In genomic region chr6:16472349-16473069, GRCh38 we compare ENCODE assay signal across 12 cellular contexts.
DNase-seq lines count a peak whose midpoint lies in the region; ATAC-seq and TF ChIP-seq lines count a peak whose summit lies in the region.
"Had no signal": no experiment of that assay in that cellular context is flagged by ENCODE, and none has a peak within 500 bp of the region (broad histone marks: within the 10 kb centered on the region; RNA-seq: fewer than 3 reads in every experiment).

No MANE protein-coding gene starts in this region.

- H3K4me1 ChIP-seq in DOHH2 (ENCODE audit: control insufficient read depth, low read length) = peaks cover 97% of the 10 kb centered on the region
- peaks cover 25 to 48% of the 10 kb centered on the region in 2 donors for H3K4me1 ChIP-seq in naive thymus-derived CD4-positive, alpha-beta T cell (ENCODE audit: control insufficient read depth in 2 of 2, insufficient read depth in 2 of 2, low read length in 2 of 2)

- no peaks in the 10 kb centered on the region for H3K9me3 Mint-ChIP-seq in naive thymus-derived CD8-positive, alpha-beta T cell
- peaks cover 0 to 9% (median 0%) of the 10 kb centered on the region in 11 donors for H3K9me3 Mint-ChIP-seq in naive thymus-derived CD4-positive, alpha-beta T cell

- no peaks in the 10 kb centered on the region for H3K27me3 Mint-ChIP-seq in naive thymus-derived CD8-positive, alpha-beta T cell
- no peaks in the 10 kb centered on the region for H3K27me3 Mint-ChIP-seq in naive thymus-derived CD4-positive, alpha-beta T cell

- no peak overlapping the region for H3K4me3 Mint-ChIP-seq in naive thymus-derived CD8-positive, alpha-beta T cell
- H3K4me3 Mint-ChIP-seq in naive thymus-derived CD4-positive, alpha-beta T cell = no peak overlapping the region

- H3K4me3 ChIP-seq in DOHH2 (ENCODE audit: low read length) (peak overlapping the region; percentile 56), brain microvascular endothelial cell (ENCODE audit: low read depth, low read length) (no peak overlapping the region)
- no peak overlapping the region for H3K4me3 ChIP-seq in naive thymus-derived CD4-positive, alpha-beta T cell (ENCODE audit: low read length)
- H3K4me3 ChIP-seq: psoas muscle had no signal

- H3K27ac ChIP-seq in DOHH2 (ENCODE audit: low read depth, low read length) (peak overlapping the region; percentile 95), brain microvascular endothelial cell (peak overlapping the region; percentile 55)
- no peak overlapping the region for H3K27ac ChIP-seq in naive thymus-derived CD4-positive, alpha-beta T cell (ENCODE audit: low read depth, low read length)
- H3K27ac ChIP-seq: psoas muscle had no signal

- intact Hi-C loops in naive thymus-derived CD4-positive, alpha-beta T cell (cut with micrococcal nuclease) = loop anchor here (2.0 to 5.0 kb wide), 2 partner anchors 40 to 62 kb away; no protein-coding TSS in a partner anchor

- POLR2A ChIA-PET in naive thymus-derived CD8-positive, alpha-beta T cell (lab: Charles Lee) = interaction anchor here (0.5 kb wide), 1 partner anchor 18 kb away, joined by 3 read pairs; no protein-coding TSS in a partner anchor
- POLR2A ChIA-PET in naive thymus-derived CD4-positive, alpha-beta T cell (lab: Charles Lee) = interaction anchor here (1.0 kb wide), 1 partner anchor 9 kb away, joined by 3 read pairs; no protein-coding TSS in a partner anchor

- DNase-seq in brain microvascular endothelial cell (peak; percentile 46), NCI-H446 treated with DMSO at 0.1 percent for 48 hours (lab: John Stamatoyannopoulos, UW) (no peak)
- DNase-seq in naive thymus-derived CD8-positive, alpha-beta T cell = no peak
- DNase-seq in naive thymus-derived CD4-positive, alpha-beta T cell = no peak
- DNase-seq: activated CD8-positive, alpha-beta memory T cell treated with anti-CD3 and anti-CD28 coated beads for 24 hours; kidney; NCI-H1092 treated with DMSO at 0.1 percent for 48 hours; psoas muscle had no signal

- CTCF ChIA-PET in naive thymus-derived CD4-positive, alpha-beta T cell (lab: Charles Lee) = interaction anchor here (1.4 kb wide), 1 partner anchor 141 kb away, joined by 3 read pairs; no protein-coding TSS in a partner anchor

- peaks cover 25 to 54% (median 42%) of the 10 kb centered on the region in 4 donors for H3K4me1 Mint-ChIP-seq in naive thymus-derived CD8-positive, alpha-beta T cell
- peaks cover 23 to 72% (median 38%) of the 10 kb centered on the region in 7 donors for H3K4me1 Mint-ChIP-seq in naive thymus-derived CD4-positive, alpha-beta T cell

- ATAC-seq in HG02798 (IDR thresholded peaks at IDR 0.05; ENCODE audit: poor library complexity, unreplicated experiment) (peak; percentile 4), GM18870 (IDR thresholded peaks at IDR 0.05; ENCODE audit: unreplicated experiment) (no peak), HG03439 (IDR thresholded peaks at IDR 0.05; ENCODE audit: unreplicated experiment) (no peak)
- no peak for ATAC-seq in naive thymus-derived CD8-positive, alpha-beta T cell
- ATAC-seq in naive thymus-derived CD4-positive, alpha-beta T cell = no peak
- ATAC-seq: psoas muscle had no signal

- TF ChIP-seq CTCF in DOHH2 (IDR thresholded peaks at IDR 0.05; ENCODE audit: low read depth, low read length, poor library complexity, severe bottlenecking) = peak; percentile 14
- TF ChIP-seq CTCF in brain microvascular endothelial cell (IDR thresholded peaks at IDR 0.05; ENCODE audit: low read depth, low read length, missing control alignments) = no peak

- peaks cover 26% of the 10 kb centered on the region for H3F3A ChIP-seq in DOHH2 (ENCODE audit: control insufficient read depth, insufficient read depth)

- no peaks in the 10 kb centered on the region for H3K9me2 ChIP-seq in DOHH2 (replicated peaks; ENCODE audit: control insufficient read depth, low read length)

- peaks cover 13% of the 10 kb centered on the region for H3K79me2 ChIP-seq in DOHH2 (ENCODE audit: control insufficient read depth, low read length)

- in situ Hi-C loops in brain microvascular endothelial cell (cut with HindIII; ENCODE audit: low pct_ligation_motif_present, low sequenced_read_pairs) = no loop called here

- no peaks in the 10 kb centered on the region for H4K20me1 ChIP-seq in DOHH2 (ENCODE audit: control insufficient read depth, insufficient read depth, low read depth, low read length)

- H3K27me3 ChIP-seq in DOHH2 (ENCODE audit: control insufficient read depth, low read length) (no peaks in the 10 kb centered on the region), brain microvascular endothelial cell (replicated peaks) (no peaks in the 10 kb centered on the region)
- no peaks in the 10 kb centered on the region for H3K27me3 ChIP-seq in naive thymus-derived CD4-positive, alpha-beta T cell (ENCODE audit: control insufficient read depth in 2 of 2, insufficient read depth in 2 of 2, low read length in 2 of 2)

- peaks cover 16% of the 10 kb centered on the region for H3K36me3 ChIP-seq in DOHH2 (ENCODE audit: control insufficient read depth, low read length)
- H3K36me3 ChIP-seq in brain microvascular endothelial cell (replicated peaks) = no peaks in the 10 kb centered on the region
- no peaks in the 10 kb centered on the region for H3K36me3 ChIP-seq in naive thymus-derived CD4-positive, alpha-beta T cell (ENCODE audit: control insufficient read depth in 2 of 3, insufficient read depth in 3 of 3, low read length in 3 of 3)

- peaks cover 0 to 2% (median 0%) of the 10 kb centered on the region in 3 donors for H3K36me3 Mint-ChIP-seq in naive thymus-derived CD8-positive, alpha-beta T cell
- peaks cover 0 to 42% (median 0%) of the 10 kb centered on the region in 5 donors for H3K36me3 Mint-ChIP-seq in naive thymus-derived CD4-positive, alpha-beta T cell

- H3K4me2 ChIP-seq in DOHH2 (ENCODE audit: low read length) = peak overlapping the region; percentile 61

- peaks cover 6% of the 10 kb centered on the region; the same call in 1 of the 2 replicates for H3K9me3 ChIP-seq in DOHH2 (ENCODE audit: control insufficient read depth, insufficient read depth, low read length)
- H3K9me3 ChIP-seq in naive thymus-derived CD4-positive, alpha-beta T cell (ENCODE audit: control insufficient read depth in 2 of 3, low read length in 3 of 3) = no peaks in the 10 kb centered on the region
- H3K9me3 ChIP-seq: psoas muscle had no signal

- H3K27ac Mint-ChIP-seq in naive thymus-derived CD8-positive, alpha-beta T cell = peak overlapping the region in 6 of 10 donors; percentile 1 to 94 (median 30)
- H3K27ac Mint-ChIP-seq in naive thymus-derived CD4-positive, alpha-beta T cell = peak overlapping the region in 3 of 9 donors; percentile 7 to 86 (median 16)
